21 cellular contexts compared by ENCODE assay signal in genomic region chr5:11072556-11072955, GRCh38.
"Had no signal": no experiment of that assay in that cellular context is flagged by ENCODE, and none has a peak within 500 bp of the region (broad histone marks: within the 10 kb centered on the region; RNA-seq: fewer than 3 reads in every experiment).

No MANE protein-coding gene starts in this region.

- DNase-seq: effector memory CD4-positive, alpha-beta T cell; immature natural killer cell; kidney; left cardiac atrium; left ventricle myocardium inferior; lower lobe of right lung; mesendoderm; naive thymus-derived CD4-positive, alpha-beta T cell; nephron progenitor cell; psoas muscle; retina; right lobe of liver; stimulated activated CD4-positive, alpha-beta T cell treated with anti-CD3 and anti-CD28 coated beads, Interleukin-4, amount 100 ng/mL, for 1 hour; stimulated activated CD8-positive, alpha-beta memory T cell treated with anti-CD3 and anti-CD28 coated beads, Interleukin-4, amount 100 ng/mL, for 48 hours; testis; upper lobe of right lung had no signal

- H3K36me3 ChIP-seq: left ventricle myocardium inferior, lower lobe of right lung, right lobe of liver, tibial nerve, upper lobe of right lung, vagina had no signal

- H3K4me3 Mint-ChIP-seq: immature natural killer cell; naive thymus-derived CD4-positive, alpha-beta T cell; nephron progenitor cell; stimulated activated effector memory CD8-positive, alpha-beta T cell treated with anti-CD3 and anti-CD28 coated beads, Interleukin-12 subunit alpha, Interleukin-12 subunit beta, amount 100 ng/mL, for 72 hours; stimulated activated naive CD8-positive, alpha-beta T cell treated with anti-CD3 and anti-CD28 coated beads, Interleukin-15, Interleukin-2, amounts not matched to agents 100 ng/mL and 50 ng/mL, for 24 hours had no signal

- H3K9me3 ChIP-seq: lower lobe of right lung, right lobe of liver, testis, upper lobe of right lung, vagina had no signal

- H3K4me1 Mint-ChIP-seq: immature natural killer cell; naive thymus-derived CD4-positive, alpha-beta T cell; nephron progenitor cell; stimulated activated effector memory CD8-positive, alpha-beta T cell treated with anti-CD3 and anti-CD28 coated beads, Interleukin-12 subunit alpha, Interleukin-12 subunit beta, amount 100 ng/mL, for 72 hours had no signal

- H3K27ac ChIP-seq: left ventricle myocardium inferior, lower lobe of right lung, parathyroid adenoma, psoas muscle, right lobe of liver, testis, tibial nerve, upper lobe of right lung, vagina had no signal

- H3K27me3 ChIP-seq: right lobe of liver, testis, tibial nerve, upper lobe of right lung, vagina had no signal

- H3K27ac Mint-ChIP-seq: immature natural killer cell; naive thymus-derived CD4-positive, alpha-beta T cell; nephron progenitor cell; stimulated activated effector memory CD8-positive, alpha-beta T cell treated with anti-CD3 and anti-CD28 coated beads, Interleukin-12 subunit alpha, Interleukin-12 subunit beta, amount 100 ng/mL, for 72 hours; stimulated activated naive CD8-positive, alpha-beta T cell treated with anti-CD3 and anti-CD28 coated beads, Interleukin-15, Interleukin-2, amounts not matched to agents 100 ng/mL and 50 ng/mL, for 24 hours had no signal

- H3K4me1 ChIP-seq: left ventricle myocardium inferior, lower lobe of right lung, parathyroid adenoma, psoas muscle, right lobe of liver, testis, tibial nerve, upper lobe of right lung, vagina had no signal

- H3K36me3 Mint-ChIP-seq: immature natural killer cell; naive thymus-derived CD4-positive, alpha-beta T cell; stimulated activated effector memory CD8-positive, alpha-beta T cell treated with anti-CD3 and anti-CD28 coated beads, Interleukin-12 subunit alpha, Interleukin-12 subunit beta, amount 100 ng/mL, for 72 hours had no signal

- H3K4me3 ChIP-seq: left ventricle myocardium inferior, lower lobe of right lung, psoas muscle, right lobe of liver, testis, tibial nerve, upper lobe of right lung, vagina had no signal
